In genomic region chr14:36747411-36748184, GRCh38 we compare ENCODE assay signal across 9 cellular contexts.
A peak's percentile ranks its signal among the peaks of the same experiment; 100 is the strongest.
DNase-seq lines count a peak whose midpoint lies in the region; ATAC-seq and TF ChIP-seq lines count a peak whose summit lies in the region.
"Had no signal": no experiment of that assay in that cellular context is flagged by ENCODE, and none has a peak within 500 bp of the region (broad histone marks: within the 10 kb centered on the region; RNA-seq: fewer than 3 reads in every experiment).

No MANE protein-coding gene starts in this region.

- H3K9me2 ChIP-seq in OCI-LY1 (ENCODE audit: low read depth, low read length) = no peaks in the 10 kb centered on the region

- no peaks in the 10 kb centered on the region for H3K79me2 ChIP-seq in OCI-LY1 (ENCODE audit: insufficient read depth, low read length)

- ATAC-seq in HG03280 (IDR thresholded peaks at IDR 0.05; ENCODE audit: unreplicated experiment) (no peak), GM18907 (IDR thresholded peaks at IDR 0.05; ENCODE audit: unreplicated experiment) (no peak), GM18519 (IDR thresholded peaks at IDR 0.05; ENCODE audit: low FRiP score, unreplicated experiment) (no peak)

- no peaks in the 10 kb centered on the region for H3K27me3 ChIP-seq in OCI-LY1 (ENCODE audit: insufficient read depth, low read length)

- no peaks in the 10 kb centered on the region for H3K9me3 ChIP-seq in OCI-LY1 (ENCODE audit: low read length)

- H3K27ac ChIP-seq in OCI-LY1 (ENCODE audit: low read depth, low read length, poor library complexity, severe bottlenecking) = no peak overlapping the region

- H3K4me2 ChIP-seq in OCI-LY1 (ENCODE audit: low read length) = no peak overlapping the region

- no peaks in the 10 kb centered on the region for H3F3A ChIP-seq in OCI-LY1 (ENCODE audit: insufficient read depth, low read length)

- H3K9ac ChIP-seq in OCI-LY1 (ENCODE audit: low read length) = no peak overlapping the region

- no peaks in the 10 kb centered on the region for H4K20me1 ChIP-seq in OCI-LY1 (ENCODE audit: insufficient read depth, low read length)

- peak; percentile 10 for DNase-seq in 8988T
- DNase-seq in GM10266 (ENCODE audit: extremely low spot score) = no peak
- DNase-seq in fibroblast of mammary gland (ENCODE audit: low read depth) = peak; percentile 8
- no peak for DNase-seq in activated effector memory CD4-positive, alpha-beta T cell treated with anti-CD3 and anti-CD28 coated beads, Interleukin-2, amount 50 U/mL, for 16 hours
- DNase-seq: caudate nucleus had no signal

- TF ChIP-seq CTCF in GM10266 (IDR thresholded peaks at IDR 0.05; ENCODE audit: control insufficient read depth, insufficient read depth, low read depth, missing control alignments) (peak; percentile 30), OCI-LY1 (IDR thresholded peaks at IDR 0.05; ENCODE audit: low read length) (peak; percentile 63), fibroblast of mammary gland (conservative IDR thresholded peaks at IDR 0.05; ENCODE audit: control insufficient read depth, insufficient read depth, low read depth, low read length) (peak; percentile 59)

- H3K4me1 ChIP-seq in OCI-LY1 (ENCODE audit: insufficient read depth, low read length, severe bottlenecking) = no peaks in the 10 kb centered on the region

- H3K4me3 ChIP-seq in OCI-LY1 (ENCODE audit: low read depth, low read length, poor library complexity, severe bottlenecking) (no peak overlapping the region), fibroblast of mammary gland (ENCODE audit: control insufficient read depth, low read depth, low read length) (no peak overlapping the region)

- H2AFZ ChIP-seq in OCI-LY1 (ENCODE audit: low read length) = no peak overlapping the region

- no peaks in the 10 kb centered on the region for H3K36me3 ChIP-seq in OCI-LY1 (ENCODE audit: insufficient read depth, low read length)

Comparison
In these comparisons a context has a peak if more than half of its experiments do, and no peak if none do; other contexts are left out.
1. DNase-seq: peak in 8988T (single experiment) and fibroblast of mammary gland (single experiment); none in GM10266 (single experiment) and activated effector memory CD4-positive, alpha-beta T cell treated with anti-CD3 and anti-CD28 coated beads, Interleukin-2, amount 50 U/mL, for 16 hours (single experiment).
2. Peak in every context shown above with its lines, with median percentiles within 50 percentile points of each other: CTCF ChIP-seq.